ENCODE assay signal across 8 cellular contexts in genomic region chr20:28575991-28576390, GRCh38.
DNase-seq lines count a peak whose midpoint lies in the region; ATAC-seq and TF ChIP-seq lines count a peak whose summit lies in the region.
"Not testable (repeated sequence)": the region's sequence is repeated elsewhere in the genome, so short reads cannot be mapped to it uniquely, and the experiment has no call there.

No MANE protein-coding gene starts in this region.

- not testable (repeated sequence) for H3K27ac Mint-ChIP-seq in neural progenitor cell

- H3K79me2 ChIP-seq in neural progenitor cell (ENCODE audit: low read depth): not testable (repeated sequence)

- not testable (repeated sequence) for H2BK15ac ChIP-seq in IMR-90 (ENCODE audit: low read depth, low read length)

- not testable (repeated sequence) for H4K91ac ChIP-seq in IMR-90 (ENCODE audit: insufficient read depth, low read depth, low read length)

- not testable (repeated sequence) for BruUV-seq in IMR-90 (replicated peaks; lab: Mats Ljungman, UMichigan)

- not testable (repeated sequence) for H4K20me1 ChIP-seq in IMR-90 (ENCODE audit: insufficient read depth, low read length); neural progenitor cell (ENCODE audit: low read depth)

- H3K23ac ChIP-seq in IMR-90 (ENCODE audit: low read depth, low read length): not testable (repeated sequence)

- not testable (repeated sequence) for H3K36me3 Mint-ChIP-seq in neural progenitor cell

- H3K4me1 Mint-ChIP-seq in neural progenitor cell: not testable (repeated sequence)

- H3K9me3 Mint-ChIP-seq in neural progenitor cell: peaks cover 23% of the 10 kb centered on the region

- not testable (repeated sequence) for H3K27me3 Mint-ChIP-seq in neural progenitor cell (ENCODE audit: insufficient read depth, low read depth)

- not testable (repeated sequence) for H3K27ac ChIP-seq in IMR-90 (ENCODE audit: insufficient read depth, low read length); brain microvascular endothelial cell; neural progenitor cell

- H2BK20ac ChIP-seq in IMR-90 (ENCODE audit: low read depth, low read length): not testable (repeated sequence)

- in situ Hi-C loops in ACHN (cut with HindIII; ENCODE audit: low pct_ligation_motif_present, low pct_unique_long_range_greater_than_20kb, low sequenced_read_pairs); IMR-90 (cut with MboI; ENCODE audit: low sequenced_read_pairs); brain microvascular endothelial cell (cut with HindIII; ENCODE audit: low pct_ligation_motif_present, low sequenced_read_pairs): not testable (repeated sequence)

- TF ChIP-seq RAD21 in IMR-90 (IDR thresholded peaks at IDR 0.05; ENCODE audit: low read length): not testable (repeated sequence)

- no CpG with 5 or more reads among the region's 3 CpGs for WGBS in IMR-90 (ENCODE audit: extremely low coverage in 2 of 2, insufficient read length in 1 of 2), 2 experiments

- H2AK5ac ChIP-seq in IMR-90 (ENCODE audit: low read depth, low read length): not testable (repeated sequence)

- not testable (repeated sequence) for H3K4ac ChIP-seq in IMR-90 (ENCODE audit: low read depth, low read length)

- H3F3A ChIP-seq in neural progenitor cell (ENCODE audit: low read depth): not testable (repeated sequence)

- not testable (repeated sequence) for H4K5ac ChIP-seq in IMR-90 (ENCODE audit: low read depth, low read length)

- not testable (repeated sequence) for H3K18ac ChIP-seq in IMR-90 (ENCODE audit: low read depth, low read length)

- dilution Hi-C loops in IMR-90 (cut with HindIII; ENCODE audit: low sequenced_read_pairs, unreplicated experiment): not testable (repeated sequence)

- H3K4me2 ChIP-seq in IMR-90 (ENCODE audit: low read depth, low read length); neural progenitor cell: not testable (repeated sequence)

- H2AK9ac ChIP-seq in IMR-90 (replicated peaks; ENCODE audit: low read depth, low read length, poor library complexity): not testable (repeated sequence)

- not testable (repeated sequence) for H3K4me3 ChIP-seq in IMR-90 (ENCODE audit: insufficient read depth, low read depth, low read length); brain microvascular endothelial cell (ENCODE audit: low read depth, low read length); fibroblast of mammary gland (ENCODE audit: control insufficient read depth, low read depth, low read length); neural progenitor cell

- not testable (repeated sequence) for H3K4me1 ChIP-seq in IMR-90 (ENCODE audit: control insufficient read depth, insufficient read depth, low read length); neural progenitor cell

- CTCF ChIA-PET in IMR-90 (lab: Yijun Ruan, JAX): not testable (repeated sequence)

- not testable (repeated sequence) for H3K9me3 ChIP-seq in IMR-90 (ENCODE audit: control insufficient read depth, insufficient read depth, low read length); neural progenitor cell (ENCODE audit: low read depth)

- not testable (repeated sequence) for H3K9me1 ChIP-seq in IMR-90 (ENCODE audit: insufficient read depth, low read length)

- not testable (repeated sequence) for H3K4me3 Mint-ChIP-seq in neural progenitor cell

- not testable (repeated sequence) for H3K14ac ChIP-seq in IMR-90 (replicated peaks; ENCODE audit: low read depth, low read length)

- not testable (repeated sequence) for H4K8ac ChIP-seq in IMR-90 (ENCODE audit: low read depth in 2 of 2, low read length in 2 of 2)

- not testable (repeated sequence) for H3K56ac ChIP-seq in IMR-90 (ENCODE audit: extremely low read depth, insufficient read depth, low read length)

- H2BK5ac ChIP-seq in IMR-90 (ENCODE audit: low read depth, low read length, poor library complexity, severe bottlenecking): not testable (repeated sequence)

- TF ChIP-seq CTCF in IMR-90 (conservative IDR thresholded peaks at IDR 0.05; ENCODE audit: low read depth, low read length) (0 out of 2 replicates have a peak, but pooled peaks have one; percentile 19), brain microvascular endothelial cell (IDR thresholded peaks at IDR 0.05; ENCODE audit: low read depth, low read length, missing control alignments) (peak; percentile 13), fibroblast of mammary gland (conservative IDR thresholded peaks at IDR 0.05; ENCODE audit: control insufficient read depth, insufficient read depth, low read depth, low read length) (peak; percentile 3), neural progenitor cell (IDR thresholded peaks at IDR 0.05) (peak; percentile 42)

- not testable (repeated sequence) for H3K9ac ChIP-seq in IMR-90 (ENCODE audit: low read depth, low read length); neural progenitor cell

- TF ChIP-seq POLR2A in IMR-90 (IDR thresholded peaks at IDR 0.05; ENCODE audit: low read depth, low read length): not testable (repeated sequence)

- not testable (repeated sequence) for H2BK120ac ChIP-seq in IMR-90 (ENCODE audit: low read depth, low read length)

- H3K79me1 ChIP-seq in IMR-90 (ENCODE audit: low read depth in 1 of 2, low read length in 2 of 2): not testable (repeated sequence)

- not testable (repeated sequence) for ATAC-seq in IMR-90 (ENCODE audit: low read depth)

- not testable (repeated sequence) for H3K27me3 ChIP-seq in IMR-90 (ENCODE audit: control insufficient read depth, insufficient read depth, low read length); brain microvascular endothelial cell (replicated peaks); neural progenitor cell

- not testable (repeated sequence) for H3K36me3 ChIP-seq in IMR-90 (ENCODE audit: control insufficient read depth, insufficient read depth, low read length); brain microvascular endothelial cell (replicated peaks); neural progenitor cell

- peak; percentile 50 for DNase-seq in ACHN
- peak; percentile 31 for DNase-seq in EH (ENCODE audit: low read depth)
- DNase-seq in IMR-90; brain microvascular endothelial cell; fibroblast of mammary gland (ENCODE audit: low read depth); neural progenitor cell (ENCODE audit: low spot score): not testable (repeated sequence)
- DNase-seq in NAMALWA (ENCODE audit: low spot score): peak; percentile 49
- DNase-seq in RPMI7951 (ENCODE audit: low read depth): peak; percentile 16

- intact Hi-C loops in IMR-90 (cut with micrococcal nuclease): not testable (repeated sequence)

- H2AFZ ChIP-seq in IMR-90 (replicated peaks; ENCODE audit: low read length, poor library complexity); neural progenitor cell (replicated peaks): not testable (repeated sequence)

- POLR2A ChIA-PET in IMR-90 (lab: Charles Lee; ENCODE audit: unreplicated experiment): not testable (repeated sequence)

TF ChIP-seq in IMR-90, 13 proteins besides CTCF, POLR2A, EP300 and RAD21:
- peak; percentile 19; the same call in 1 of the 2 replicates for TF ChIP-seq SMC3 (IDR thresholded peaks at IDR 0.05; ENCODE audit: low read depth, low read length)
